2 cellular contexts compared by ENCODE assay signal in the genomic region with DNA sequence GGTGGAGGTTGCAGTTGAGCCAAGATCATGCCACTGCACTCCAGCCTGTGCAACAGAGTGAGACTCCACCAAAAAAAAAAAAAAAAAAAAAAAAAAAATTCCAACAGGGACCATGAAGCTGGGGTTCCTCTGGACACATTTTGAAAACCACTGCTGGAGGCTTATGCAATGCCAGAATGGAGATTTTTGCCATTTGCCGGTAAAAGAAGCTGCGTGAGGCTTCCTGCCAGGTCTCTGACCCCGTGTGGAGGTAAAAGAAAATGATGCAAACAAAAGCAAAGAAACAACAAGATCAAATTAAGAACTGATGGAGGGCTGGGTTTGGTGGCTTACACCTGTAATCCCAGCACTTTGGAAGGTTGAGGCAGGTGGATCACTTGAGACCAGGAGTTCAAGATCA.
TF ChIP-seq lines count a peak whose summit lies in the region.

No MANE protein-coding gene starts in this region.

TF ChIP-seq in GM23338, 12 proteins besides CTCF, POLR2A, EP300 and RAD21 (continued from another document):
- TF ChIP-seq, protein P1, sequence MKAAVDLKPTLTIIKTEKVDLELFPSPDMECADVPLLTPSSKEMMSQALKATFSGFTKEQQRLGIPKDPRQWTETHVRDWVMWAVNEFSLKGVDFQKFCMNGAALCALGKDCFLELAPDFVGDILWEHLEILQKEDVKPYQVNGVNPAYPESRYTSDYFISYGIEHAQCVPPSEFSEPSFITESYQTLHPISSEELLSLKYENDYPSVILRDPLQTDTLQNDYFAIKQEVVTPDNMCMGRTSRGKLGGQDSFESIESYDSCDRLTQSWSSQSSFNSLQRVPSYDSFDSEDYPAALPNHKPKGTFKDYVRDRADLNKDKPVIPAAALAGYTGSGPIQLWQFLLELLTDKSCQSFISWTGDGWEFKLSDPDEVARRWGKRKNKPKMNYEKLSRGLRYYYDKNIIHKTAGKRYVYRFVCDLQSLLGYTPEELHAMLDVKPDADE (IDR thresholded peaks at IDR 0.05) = no peak
- TF ChIP-seq, protein P2, sequence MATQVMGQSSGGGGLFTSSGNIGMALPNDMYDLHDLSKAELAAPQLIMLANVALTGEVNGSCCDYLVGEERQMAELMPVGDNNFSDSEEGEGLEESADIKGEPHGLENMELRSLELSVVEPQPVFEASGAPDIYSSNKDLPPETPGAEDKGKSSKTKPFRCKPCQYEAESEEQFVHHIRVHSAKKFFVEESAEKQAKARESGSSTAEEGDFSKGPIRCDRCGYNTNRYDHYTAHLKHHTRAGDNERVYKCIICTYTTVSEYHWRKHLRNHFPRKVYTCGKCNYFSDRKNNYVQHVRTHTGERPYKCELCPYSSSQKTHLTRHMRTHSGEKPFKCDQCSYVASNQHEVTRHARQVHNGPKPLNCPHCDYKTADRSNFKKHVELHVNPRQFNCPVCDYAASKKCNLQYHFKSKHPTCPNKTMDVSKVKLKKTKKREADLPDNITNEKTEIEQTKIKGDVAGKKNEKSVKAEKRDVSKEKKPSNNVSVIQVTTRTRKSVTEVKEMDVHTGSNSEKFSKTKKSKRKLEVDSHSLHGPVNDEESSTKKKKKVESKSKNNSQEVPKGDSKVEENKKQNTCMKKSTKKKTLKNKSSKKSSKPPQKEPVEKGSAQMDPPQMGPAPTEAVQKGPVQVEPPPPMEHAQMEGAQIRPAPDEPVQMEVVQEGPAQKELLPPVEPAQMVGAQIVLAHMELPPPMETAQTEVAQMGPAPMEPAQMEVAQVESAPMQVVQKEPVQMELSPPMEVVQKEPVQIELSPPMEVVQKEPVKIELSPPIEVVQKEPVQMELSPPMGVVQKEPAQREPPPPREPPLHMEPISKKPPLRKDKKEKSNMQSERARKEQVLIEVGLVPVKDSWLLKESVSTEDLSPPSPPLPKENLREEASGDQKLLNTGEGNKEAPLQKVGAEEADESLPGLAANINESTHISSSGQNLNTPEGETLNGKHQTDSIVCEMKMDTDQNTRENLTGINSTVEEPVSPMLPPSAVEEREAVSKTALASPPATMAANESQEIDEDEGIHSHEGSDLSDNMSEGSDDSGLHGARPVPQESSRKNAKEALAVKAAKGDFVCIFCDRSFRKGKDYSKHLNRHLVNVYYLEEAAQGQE (IDR thresholded peaks at IDR 0.05; ENCODE audit: unreplicated experiment) = no peak
- TF ChIP-seq NANOG (IDR thresholded peaks at IDR 0.05; ENCODE audit: borderline replicate concordance) (no peak), CREB1 (CRISPR knock-in tag; IDR thresholded peaks at IDR 0.05; ENCODE audit: low read depth) (no peak), EZH2 (IDR thresholded peaks at IDR 0.05; ENCODE audit: low read depth, unreplicated experiment) (no peak), ZNF331 (CRISPR knock-in tag; IDR thresholded peaks at IDR 0.05; ENCODE audit: low read depth) (no peak)

TF ChIP-seq in K562, 482 proteins besides CTCF, POLR2A, EP300 and RAD21 (continued from another document):
- TF ChIP-seq, protein P3, sequence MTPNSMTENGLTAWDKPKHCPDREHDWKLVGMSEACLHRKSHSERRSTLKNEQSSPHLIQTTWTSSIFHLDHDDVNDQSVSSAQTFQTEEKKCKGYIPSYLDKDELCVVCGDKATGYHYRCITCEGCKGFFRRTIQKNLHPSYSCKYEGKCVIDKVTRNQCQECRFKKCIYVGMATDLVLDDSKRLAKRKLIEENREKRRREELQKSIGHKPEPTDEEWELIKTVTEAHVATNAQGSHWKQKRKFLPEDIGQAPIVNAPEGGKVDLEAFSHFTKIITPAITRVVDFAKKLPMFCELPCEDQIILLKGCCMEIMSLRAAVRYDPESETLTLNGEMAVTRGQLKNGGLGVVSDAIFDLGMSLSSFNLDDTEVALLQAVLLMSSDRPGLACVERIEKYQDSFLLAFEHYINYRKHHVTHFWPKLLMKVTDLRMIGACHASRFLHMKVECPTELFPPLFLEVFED (CRISPR knock-in tag; conservative IDR thresholded peaks at IDR 0.05) = no peak
